In genomic region chr4:116478343-116478742, GRCh38 we compare ENCODE assay signal across 37 cellular contexts.
"Had no signal": no experiment of that assay in that cellular context is flagged by ENCODE, and none has a peak within 500 bp of the region (broad histone marks: within the 10 kb centered on the region; RNA-seq: fewer than 3 reads in every experiment).

No MANE protein-coding gene starts in this region.

- ATAC-seq: activated CD8-positive, alpha-beta T cell treated with anti-CD3 and anti-CD28 coated beads for 36 hours; activated naive CD4-positive, alpha-beta T cell treated with anti-CD3 and anti-CD28 coated beads, Interleukin-2, amount 50 U/mL, for 72 hours; activated T-cell treated with anti-CD3 and anti-CD28 coated beads, Interleukin-2, amount 50 U/mL, for 4 hours; activated T-cell treated with anti-CD3 and anti-CD28 coated beads, Interleukin-2, amount 50 U/mL, for 72 hours; activated T-helper 17 cell treated with anti-CD3 and anti-CD28 coated beads, Interleukin-2, amount 50 U/mL, for 72 hours; body of pancreas had no signal

- H3K36me3 Mint-ChIP-seq: activated CD4-positive, alpha-beta memory T cell treated with anti-CD3 and anti-CD28 coated beads for 36 hours; activated naive CD4-positive, alpha-beta T cell treated with anti-CD3 and anti-CD28 coated beads, Interleukin-2, amount 50 U/mL, for 72 hours; activated naive CD8-positive, alpha-beta T cell treated with anti-CD3 and anti-CD28 coated beads for 36 hours had no signal

- H3K27me3 ChIP-seq: adrenal gland, body of pancreas, brain microvascular endothelial cell, breast epithelium had no signal

- H3K9me3 ChIP-seq: adrenal gland, body of pancreas had no signal

- FAIRE-seq: astrocyte, TTC549 had no signal

- H3K4me3 ChIP-seq: adrenal gland, body of pancreas, breast epithelium had no signal

- H3K27me3 Mint-ChIP-seq: activated B cell treated with CpG ODN at 0.5 μM for 24 hours; activated CD4-positive, alpha-beta memory T cell treated with anti-CD3 and anti-CD28 coated beads for 36 hours; activated CD4-positive, alpha-beta T cell treated with anti-CD3 and anti-CD28 coated beads, Interleukin-2, amount 10 ng/mL, durations not matched to agents 24 days and 14 days; activated CD8-positive, alpha-beta T cell treated with anti-CD3 and anti-CD28 coated beads for 36 hours; activated naive CD8-positive, alpha-beta T cell treated with anti-CD3 and anti-CD28 coated beads for 36 hours; activated T-helper 17 cell treated with anti-CD3 and anti-CD28 coated beads, Interleukin-2, amount 50 U/mL, for 72 hours had no signal

- H3K4me1 Mint-ChIP-seq: activated B cell treated with CpG ODN at 0.5 μM for 24 hours; activated CD4-positive, alpha-beta T cell treated with anti-CD3 and anti-CD28 coated beads, Interleukin-2, amount 10 ng/mL, durations not matched to agents 24 days and 14 days; activated naive CD8-positive, alpha-beta T cell treated with anti-CD3 and anti-CD28 coated beads for 36 hours; activated T-helper 17 cell treated with anti-CD3 and anti-CD28 coated beads, Interleukin-2, amount 50 U/mL, for 72 hours had no signal

- H3K27ac ChIP-seq: adrenal gland, body of pancreas, brain microvascular endothelial cell, breast epithelium, VCaP had no signal

- H3K4me3 Mint-ChIP-seq: activated B cell treated with CpG ODN at 0.5 μM for 24 hours; activated CD4-positive, alpha-beta memory T cell treated with anti-CD3 and anti-CD28 coated beads for 36 hours; activated CD4-positive, alpha-beta T cell treated with anti-CD3 and anti-CD28 coated beads, Interleukin-2, amount 10 ng/mL, durations not matched to agents 24 days and 14 days; activated CD8-positive, alpha-beta T cell treated with anti-CD3 and anti-CD28 coated beads for 36 hours; activated naive CD4-positive, alpha-beta T cell treated with anti-CD3 and anti-CD28 coated beads for 36 hours; activated naive CD8-positive, alpha-beta T cell treated with anti-CD3 and anti-CD28 coated beads for 36 hours; activated T-cell treated with anti-CD3 and anti-CD28 coated beads, Interleukin-2, amount 50 U/mL, for 4 hours; activated T-cell treated with anti-CD3 and anti-CD28 coated beads, Interleukin-2, amount 50 U/mL, for 72 hours; activated T-helper 1 cell treated with anti-CD3 and anti-CD28 coated beads, Interleukin-12 subunit alpha, Interleukin-12 subunit beta, Interleukin-2, Interleukin-4 antibody, amounts not matched to agents 30 ng/mL and 10 ng/mL and 1 ng/mL, durations not matched to agents 14 hours and 24 hours and 36 hours; activated T-helper 17 cell treated with anti-CD3 and anti-CD28 coated beads, Interleukin-2, amount 50 U/mL, for 72 hours; T-helper 1 cell treated with Interleukin-12 subunit alpha and Interleukin-12 subunit beta and Interleukin-4 antibody, amounts not matched to agents 30 μg/mL and 1 μg/mL, for 36 hours; T-helper 2 cell treated with Interferon-gamma antibody and Interleukin-4, amounts not matched to agents 5 μg/mL and 100 μg/mL, for 36 hours had no signal

- H3K9me3 Mint-ChIP-seq: activated CD4-positive, alpha-beta T cell treated with anti-CD3 and anti-CD28 coated beads, Interleukin-2, amount 10 ng/mL, durations not matched to agents 24 days and 14 days; T-helper 1 cell treated with Interleukin-12 subunit alpha and Interleukin-12 subunit beta and Interleukin-4 antibody, amounts not matched to agents 30 μg/mL and 1 μg/mL, for 36 hours; T-helper 2 cell treated with Interferon-gamma antibody and Interleukin-4, amounts not matched to agents 5 μg/mL and 100 μg/mL, for 36 hours had no signal

- H3K36me3 ChIP-seq: adrenal gland, brain microvascular endothelial cell, breast epithelium had no signal

- DNase-seq: activated B cell treated with CpG ODN at 0.5 μM for 24 hours; activated CD4-positive, alpha-beta memory T cell treated with anti-CD3 and anti-CD28 coated beads for 36 hours; activated CD4-positive, alpha-beta T cell treated with anti-CD3 and anti-CD28 coated beads for 4 hours; activated CD4-positive, alpha-beta T cell treated with anti-CD3 and anti-CD28 coated beads, Interleukin-2, amount 10 ng/mL, durations not matched to agents 24 days and 14 days; activated CD4-positive, alpha-beta T cell treated with anti-CD3 and anti-CD28 coated beads, Interleukin-2, amount 50 U/mL, for 1 hour; activated CD4-positive, alpha-beta T cell treated with anti-CD3 and anti-CD28 coated beads, Interleukin-2, amount 50 U/mL, for 4 hours; activated CD4-positive, CD25-positive, alpha-beta regulatory T cell treated with anti-CD3 and anti-CD28 coated beads, Interleukin-2, amount 50 U/mL, for 72 hours; activated CD8-positive, alpha-beta memory T cell treated with anti-CD3 and anti-CD28 coated beads, Interleukin-2, amount 50 U/mL, for 4 hours; activated CD8-positive, alpha-beta T cell treated with anti-CD3 and anti-CD28 coated beads for 36 hours; activated effector memory CD4-positive, alpha-beta T cell treated with anti-CD3 and anti-CD28 coated beads, Interleukin-2, amount 50 U/mL, for 16 hours; activated gamma-delta T cell treated with Interleukin-2 at 50 U/mL for 16 hours; activated naive CD4-positive, alpha-beta T cell; activated naive CD4-positive, alpha-beta T cell treated with anti-CD3 and anti-CD28 coated beads for 36 hours; activated naive CD4-positive, alpha-beta T cell treated with anti-CD3 and anti-CD28 coated beads, Interleukin-2, amount 50 U/mL, for 16 hours; activated naive CD8-positive, alpha-beta T cell treated with anti-CD3 and anti-CD28 coated beads for 36 hours; activated T-cell treated with anti-CD3 and anti-CD28 coated beads for 4 hours; activated T-cell treated with anti-CD3 and anti-CD28 coated beads, Interleukin-2, amount 50 U/mL, for 1 hour; activated T-cell treated with anti-CD3 and anti-CD28 coated beads, Interleukin-2, amount 50 U/mL, for 4 hours; activated T-cell treated with anti-CD3 and anti-CD28 coated beads, Interleukin-2, amount 50 U/mL, for 72 hours; adrenal gland; amniotic stem cell; aorta; body of pancreas; brain microvascular endothelial cell; central memory CD4-positive, alpha-beta T cell; T-helper 1 cell; T-helper 2 cell; T-helper 9 cell had no signal

- H3K27ac Mint-ChIP-seq: activated B cell treated with CpG ODN at 0.5 μM for 24 hours; activated CD4-positive, alpha-beta memory T cell treated with anti-CD3 and anti-CD28 coated beads for 36 hours; activated CD4-positive, alpha-beta T cell treated with anti-CD3 and anti-CD28 coated beads, Interleukin-2, amount 10 ng/mL, durations not matched to agents 24 days and 14 days; activated CD8-positive, alpha-beta T cell treated with anti-CD3 and anti-CD28 coated beads for 36 hours; activated naive CD4-positive, alpha-beta T cell treated with anti-CD3 and anti-CD28 coated beads for 36 hours; activated naive CD4-positive, alpha-beta T cell treated with anti-CD3 and anti-CD28 coated beads, Interleukin-2, amount 50 U/mL, for 72 hours; activated naive CD8-positive, alpha-beta T cell treated with anti-CD3 and anti-CD28 coated beads for 36 hours; activated T-cell treated with anti-CD3 and anti-CD28 coated beads, Interleukin-2, amount 50 U/mL, for 72 hours; activated T-helper 1 cell treated with anti-CD3 and anti-CD28 coated beads, Interleukin-12 subunit alpha, Interleukin-12 subunit beta, Interleukin-2, Interleukin-4 antibody, amounts not matched to agents 30 ng/mL and 10 ng/mL and 1 ng/mL, durations not matched to agents 14 hours and 24 hours and 36 hours; activated T-helper 17 cell treated with anti-CD3 and anti-CD28 coated beads, Interleukin-2, amount 50 U/mL, for 72 hours; T-helper 1 cell treated with Interleukin-12 subunit alpha and Interleukin-12 subunit beta and Interleukin-4 antibody, amounts not matched to agents 30 μg/mL and 1 μg/mL, for 36 hours; T-helper 2 cell treated with Interferon-gamma antibody and Interleukin-4, amounts not matched to agents 5 μg/mL and 100 μg/mL, for 36 hours had no signal

- H3K4me1 ChIP-seq: adrenal gland, body of pancreas, breast epithelium had no signal
